ENCODE assay signal across 8 cellular contexts in the genomic region with DNA sequence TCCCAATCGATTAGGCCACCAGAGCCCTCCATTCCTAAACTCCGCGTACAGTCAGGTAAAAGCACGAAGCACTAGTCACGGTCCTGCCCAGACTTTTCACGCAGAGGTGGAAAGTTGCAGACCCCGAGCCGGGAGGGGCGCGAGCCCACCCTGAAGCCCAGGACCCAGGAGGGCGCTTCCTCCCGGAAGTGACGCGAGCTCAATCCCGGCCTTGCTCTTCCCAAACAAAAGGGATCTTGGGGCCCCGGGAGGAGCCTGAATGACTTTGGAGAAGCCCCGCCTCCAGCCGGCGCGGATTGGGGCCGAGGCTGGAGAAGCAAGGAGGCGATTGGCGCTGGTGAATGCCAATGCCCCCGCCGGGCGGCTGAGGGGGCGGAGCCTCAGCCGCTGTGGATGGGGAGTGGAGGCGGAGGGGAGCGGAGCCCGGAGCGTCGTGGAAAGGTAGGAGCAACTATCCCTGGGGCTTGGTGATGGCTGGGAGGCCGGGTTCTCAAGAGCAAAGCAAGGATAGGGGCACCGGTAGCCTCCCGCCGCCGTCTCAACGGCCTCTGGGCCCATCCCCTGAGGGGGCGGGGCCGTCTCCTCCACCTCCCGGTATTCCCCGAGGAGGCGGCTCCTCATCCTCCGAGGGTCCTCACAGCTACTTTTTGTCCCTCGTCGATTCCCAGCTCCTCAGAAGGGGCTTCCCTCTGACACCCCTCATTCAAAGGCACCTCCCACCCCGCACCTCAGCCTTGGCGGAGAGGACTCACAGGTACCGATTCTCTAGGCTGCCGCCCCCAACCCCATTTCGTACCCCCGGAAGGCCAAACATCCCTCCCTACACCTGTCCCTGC. TPM values are rescaled to one million over a fixed set of nuclear protein-coding genes. Genes with fewer than 3 reads are reported as not detected.
DNase-seq lines count a peak whose midpoint lies in the region; ATAC-seq and TF ChIP-seq lines count a peak whose summit lies in the region.

CTTNBP2NL (plus strand) TSS at position 383 of the 836 bp plus-strand sequence. CDS start 19,952 bp downstream, outside the sequence.

- TF ChIP-seq CTCF in C4-2B (conservative IDR thresholded peaks at IDR 0.05): no peak

- ATAC-seq in GM19397 (IDR thresholded peaks at IDR 0.05; ENCODE audit: unreplicated experiment): peak; percentile 82
- ATAC-seq in HG03565 (IDR thresholded peaks at IDR 0.05; ENCODE audit: unreplicated experiment): peak; percentile 67

- peak within 1 kb of the TSS; percentile 74 for H3K27ac ChIP-seq in C4-2B

- DNase-seq in NCI-H774 (lab: John Stamatoyannopoulos, UW) (peak; percentile 96), lung microvascular endothelial cell (ENCODE audit: low read depth in 2 of 2) (peak; percentile 92 to 96)
- peak; percentile 25 to 66 for DNase-seq in activated CD8-positive, alpha-beta memory T cell treated with anti-CD3 and anti-CD28 coated beads for 1 hour (ENCODE audit: extremely low read depth in 1 of 2, low read depth in 1 of 2)
- DNase-seq in effector CD8-positive, alpha-beta T cell (lab: John Stamatoyannopoulos, UW): peak; percentile 75
- peak; percentile 59 to 70 (median 63) for DNase-seq in stimulated activated CD4-positive, alpha-beta T cell treated with anti-CD3 and anti-CD28 coated beads, TNF-alpha, amount 100 ng/mL, for 4 hours (ENCODE audit: low read depth in 3 of 3)

RNA-seq across cellular contexts. Expression of gene CTTNBP2NL, which starts in this region (rescaled TPM):
- total RNA-seq in lung microvascular endothelial cell: 12.6 and 16.9 TPM in 2 replicates

Comparison
In these comparisons a context has a peak if more than half of its experiments do, and no peak if none do; other contexts are left out.
1. Peak in every context shown above with its lines: DNase-seq, ATAC-seq and H3K27ac ChIP-seq.
2. DNase-seq: peak in every context shown above with its lines; median percentile 96 in NCI-H774; 94 in lung microvascular endothelial cell; 75 in effector CD8-positive, alpha-beta T cell; 63 in stimulated activated CD4-positive, alpha-beta T cell treated with anti-CD3 and anti-CD28 coated beads, TNF-alpha, amount 100 ng/mL, for 4 hours; 46 in activated CD8-positive, alpha-beta memory T cell treated with anti-CD3 and anti-CD28 coated beads for 1 hour.